In genomic region chr3:170907519-170908234, GRCh38 we compare ENCODE assay signal across 8 cellular contexts. TPM values are rescaled to one million over a fixed set of nuclear protein-coding genes. Genes with fewer than 3 reads are reported as not detected.
DNase-seq lines count a peak whose midpoint lies in the region; ATAC-seq and TF ChIP-seq lines count a peak whose summit lies in the region.

No MANE protein-coding gene starts in this region.

- H3K27ac ChIP-seq in OCI-LY7 (ENCODE audit: low read depth, low read length, poor library complexity, severe bottlenecking): peak overlapping the region; percentile 61
- no peak overlapping the region for H3K27ac ChIP-seq in urinary bladder (ENCODE audit: low read depth)

- H3K4me1 Mint-ChIP-seq in memory B cell: peaks cover 2% of the 10 kb centered on the region

- BruUV-seq in OCI-LY7 (replicated peaks; lab: Mats Ljungman, UMichigan): no TSS peak

- CTCF ChIA-PET in OCI-LY7 (lab: Charles Lee; ENCODE audit: unreplicated experiment): no interaction called here

- intact Hi-C loops in OCI-LY7 (cut with micrococcal nuclease; ENCODE audit: unreplicated experiment): loop anchor here (1.0 kb wide), 2 partner anchors 37 to 275 kb away; partner anchors contain the start of gene RPL22L1

- no peaks in the 10 kb centered on the region for H4K20me1 ChIP-seq in OCI-LY7 (ENCODE audit: insufficient read depth, low read length)

- WGBS in urinary bladder: 12% methylated on average over 36 of the region's 36 CpGs

- no peaks in the 10 kb centered on the region for H3K9me2 ChIP-seq in OCI-LY7 (ENCODE audit: insufficient read depth, low read length)

- H3K79me2 ChIP-seq in OCI-LY7 (ENCODE audit: insufficient read depth, low read depth, low read length): peaks cover 26% of the 10 kb centered on the region; the same call in 1 of the 2 replicates

- ATAC-seq in GM19035 (IDR thresholded peaks at IDR 0.05; ENCODE audit: unreplicated experiment): peak; percentile 26
- ATAC-seq in memory B cell (ENCODE audit: low read depth): no peak
- no peak for ATAC-seq in GM18502 (IDR thresholded peaks at IDR 0.05; ENCODE audit: poor library complexity, unreplicated experiment)
- no peak for ATAC-seq in HG02588 (IDR thresholded peaks at IDR 0.05; ENCODE audit: unreplicated experiment)

- no peak for TF ChIP-seq CTCF in OCI-LY7 (conservative IDR thresholded peaks at IDR 0.05; ENCODE audit: low read length)

- H3K9me3 Mint-ChIP-seq in memory B cell: peaks cover 7% of the 10 kb centered on the region

- DNase-seq in 8988T: peak; percentile 27
- peak; percentile 31 for DNase-seq in OCI-LY7 (ENCODE audit: low spot score)
- peak; percentile 26 for DNase-seq in dermis blood vessel endothelial cell
- no peak for DNase-seq in memory B cell (ENCODE audit: low spot score in 2 of 2)

- H3K27ac Mint-ChIP-seq in memory B cell: peak overlapping the region; percentile 88

- POLR2A ChIA-PET in OCI-LY7 (lab: Charles Lee): interaction anchor here (1.9 kb wide), 2 partner anchors 38 to 39 kb away, joined by 12 to 17 read pairs; partner anchors contain the start of gene RPL22L1

- H2AFZ ChIP-seq in OCI-LY7 (ENCODE audit: low read length): peak overlapping the region; percentile 68; the same call in 1 of the 2 replicates

- H3K4me3 Mint-ChIP-seq in memory B cell: peak overlapping the region; percentile 99

- peak overlapping the region; percentile 89 for H3K4me2 ChIP-seq in OCI-LY7 (ENCODE audit: low read length)

- peaks cover 5% of the 10 kb centered on the region for H3K36me3 Mint-ChIP-seq in memory B cell

- peaks cover 26% of the 10 kb centered on the region for H3K36me3 ChIP-seq in OCI-LY7 (ENCODE audit: insufficient read depth, low read length)
- no peaks in the 10 kb centered on the region for H3K36me3 ChIP-seq in urinary bladder (ENCODE audit: insufficient read depth)

- no peaks in the 10 kb centered on the region for H3K27me3 Mint-ChIP-seq in memory B cell

- H3K4me1 ChIP-seq in OCI-LY7 (ENCODE audit: insufficient read depth, low read length, poor library complexity, severe bottlenecking) (peaks cover 25% of the 10 kb centered on the region), urinary bladder (ENCODE audit: insufficient read depth) (no peaks in the 10 kb centered on the region)

- H3K9me3 ChIP-seq in OCI-LY7 (ENCODE audit: low read length): peaks cover 12% of the 10 kb centered on the region

- H3K4me3 ChIP-seq in OCI-LY7 (ENCODE audit: low read depth, low read length, poor library complexity, severe bottlenecking) (peak overlapping the region; percentile 76), urinary bladder (ENCODE audit: low read depth, low read length) (peak overlapping the region; percentile 71)

RNA-seq across cellular contexts. Expression of gene EIF5A2, which starts 0.8 kb away (rescaled TPM):
- 3.1 and 9.8 TPM in 2 replicates for total RNA-seq in OCI-LY7 (2014; rRNA removed; shearing (Covaris generic))
- total RNA-seq in OCI-LY7 (2022) (21.9 and 22.9 TPM in 2 replicates), dermis blood vessel endothelial cell (4.1 and 6.4 TPM in 2 replicates), urinary bladder (9.5 TPM)
- 10.1 TPM for polyA plus RNA-seq in urinary bladder

RNA-seq across cellular contexts. Expression of gene RPL22L1, which starts 37.7 kb away (rescaled TPM):
- total RNA-seq in OCI-LY7 (2014; rRNA removed; shearing (Covaris generic)): 32.9 and 51.7 TPM in 2 replicates
- 49.3 and 58.9 TPM in 2 replicates for total RNA-seq in OCI-LY7 (2022)
- total RNA-seq in dermis blood vessel endothelial cell: 63.3 and 80.7 TPM in 2 replicates
- 39.5 TPM for total RNA-seq in urinary bladder
- 69.3 TPM for polyA plus RNA-seq in urinary bladder

Comparison
In these comparisons a context has a peak if more than half of its experiments do, and no peak if none do; other contexts are left out.
1. DNase-seq: peak in 8988T (single experiment), OCI-LY7 (single experiment) and dermis blood vessel endothelial cell (single experiment); none in memory B cell (0 of 2).